8 cellular contexts compared by ENCODE assay signal in genomic region chr6:148520109-148520841, GRCh38.
DNase-seq lines count a peak whose midpoint lies in the region; ATAC-seq, FAIRE-seq and TF ChIP-seq lines count a peak whose summit lies in the region.

No MANE protein-coding gene starts in this region.

- TF ChIP-seq POLR2A in GM12892 (IDR thresholded peaks at IDR 0.05; ENCODE audit: low read depth, low read length), result no peak

- peak; percentile 70 for DNase-seq in GM12892 (ENCODE audit: insufficient read length)
- DNase-seq in fibroblast of peridontal ligament (ENCODE audit: extremely low read depth), result peak; percentile 63
- no peak for DNase-seq in NCI-H2107 (lab: John Stamatoyannopoulos, UW)
- no peak for DNase-seq in NCI-H1048 (lab: John Stamatoyannopoulos, UW)
- DNase-seq in NCI-H2081 (lab: John Stamatoyannopoulos, UW), result no peak
- DNase-seq in NCI-H524 treated with DMSO at 0.1 percent for 48 hours (lab: John Stamatoyannopoulos, UW), result no peak

- peak; percentile 21 for FAIRE-seq in GM12892 (lab: Jason Lieb, UNC)

- ATAC-seq in GM21423 (IDR thresholded peaks at IDR 0.05; ENCODE audit: unreplicated experiment) (peak; percentile 92), HG03442 (IDR thresholded peaks at IDR 0.05; ENCODE audit: unreplicated experiment) (peak; percentile 94)

Comparison
In these comparisons a context has a peak if more than half of its experiments do, and no peak if none do; other contexts are left out.
1. DNase-seq: peak in GM12892 (single experiment) and fibroblast of peridontal ligament (single experiment); none in NCI-H2107 (single experiment), NCI-H1048 (single experiment), NCI-H2081 (0 of 2) and NCI-H524 treated with DMSO at 0.1 percent for 48 hours (single experiment).